14 cellular contexts compared by ENCODE assay signal in the genomic region with DNA sequence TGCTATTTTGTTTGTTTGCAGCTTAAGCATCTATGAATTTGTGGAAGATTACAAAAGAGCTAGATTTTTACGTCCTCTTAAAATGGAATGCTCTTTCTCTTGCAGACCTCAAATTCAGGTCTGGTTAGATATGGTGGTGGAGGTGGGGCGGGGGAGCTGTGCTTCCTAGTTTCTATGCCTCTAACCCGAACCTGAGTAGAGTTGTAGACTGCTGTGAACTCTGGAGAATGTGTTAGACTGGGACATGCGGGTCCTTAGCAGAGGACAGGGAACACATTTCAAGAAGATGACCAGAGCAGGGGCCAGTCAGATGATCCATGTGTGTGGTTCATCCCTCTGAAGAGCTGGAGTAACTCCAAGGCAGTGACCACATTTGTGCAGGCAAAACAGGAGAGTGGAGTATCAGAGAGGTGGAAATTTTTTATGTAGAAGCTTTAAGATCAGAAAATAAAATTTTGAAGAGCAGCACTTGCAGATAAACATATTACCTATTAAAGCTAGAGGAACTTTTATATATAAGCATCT.
"Had no signal": no experiment of that assay in that cellular context is flagged by ENCODE, and none has a peak within 500 bp of the region (broad histone marks: within the 10 kb centered on the region; RNA-seq: fewer than 3 reads in every experiment).

No MANE protein-coding gene starts in this region.

- H3K79me2 ChIP-seq: parathyroid adenoma had no signal

- H2AFZ ChIP-seq: neural progenitor cell, parathyroid adenoma had no signal

- H3K27me3 Mint-ChIP-seq: brain; dendritic cell treated with granulocyte-macrophage colony-stimulating factor and Interleukin-4, amounts not matched to agents 40 ng/mL and 50 ng/mL, for 4 days had no signal

- H3K4me3 ChIP-seq: neural progenitor cell, skin epidermis, thyroid gland, uterus had no signal

- H3K4me1 ChIP-seq: neural progenitor cell, parathyroid adenoma, thyroid gland, uterus had no signal

- DNase-seq: activated CD4-positive, alpha-beta T cell treated with anti-CD3 and anti-CD28 coated beads for 48 hours; activated CD8-positive, alpha-beta memory T cell treated with anti-CD3 and anti-CD28 coated beads, Interleukin-2, amount 50 U/mL, for 48 hours; activated CD8-positive, alpha-beta T cell treated with anti-CD3 and anti-CD28 coated beads, Interleukin-2, amount 10 ng/mL, durations not matched to agents 7 days and 5 days; retina; stimulated activated CD4-positive, alpha-beta T cell treated with anti-CD3 and anti-CD28 coated beads, Interleukin-4, amount 100 ng/mL, for 4 hours; thyroid gland; uterus had no signal

- H3K27me3 ChIP-seq: neural progenitor cell, thyroid gland, uterus had no signal

- H3K36me3 Mint-ChIP-seq: brain, mesothelial cell of epicardium, neural progenitor cell had no signal

- H3K9me3 ChIP-seq: thyroid gland, uterus had no signal

- H3K27ac Mint-ChIP-seq: activated CD8-positive, alpha-beta T cell treated with anti-CD3 and anti-CD28 coated beads, Interleukin-2, amount 10 ng/mL, durations not matched to agents 7 days and 5 days; brain; dendritic cell treated with granulocyte-macrophage colony-stimulating factor and Interleukin-4, amounts not matched to agents 40 ng/mL and 50 ng/mL, for 4 days; mesothelial cell of epicardium; neural progenitor cell; WTC11 had no signal

- H3K4me3 Mint-ChIP-seq: activated CD8-positive, alpha-beta T cell treated with anti-CD3 and anti-CD28 coated beads, Interleukin-2, amount 10 ng/mL, durations not matched to agents 7 days and 5 days; brain; dendritic cell treated with granulocyte-macrophage colony-stimulating factor and Interleukin-4, amounts not matched to agents 40 ng/mL and 50 ng/mL, for 4 days; mesothelial cell of epicardium; neural progenitor cell; WTC11 had no signal

- H3K27ac ChIP-seq: neural progenitor cell, parathyroid adenoma, skin epidermis, thyroid gland, uterus had no signal

- H3K9ac ChIP-seq: neural progenitor cell, parathyroid adenoma had no signal

- H3K36me3 ChIP-seq: neural progenitor cell, thyroid gland, uterus had no signal

- H3K9me3 Mint-ChIP-seq: brain; dendritic cell treated with granulocyte-macrophage colony-stimulating factor and Interleukin-4, amounts not matched to agents 40 ng/mL and 50 ng/mL, for 4 days; mesothelial cell of epicardium had no signal

- H3K4me2 ChIP-seq: neural progenitor cell had no signal

- ATAC-seq: activated CD8-positive, alpha-beta T cell treated with anti-CD3 and anti-CD28 coated beads, Interleukin-2, amount 10 ng/mL, durations not matched to agents 7 days and 5 days; WTC11 had no signal

- H3K4me1 Mint-ChIP-seq: brain, neural progenitor cell, WTC11 had no signal
